26 cellular contexts compared by ENCODE assay signal in the genomic region with DNA sequence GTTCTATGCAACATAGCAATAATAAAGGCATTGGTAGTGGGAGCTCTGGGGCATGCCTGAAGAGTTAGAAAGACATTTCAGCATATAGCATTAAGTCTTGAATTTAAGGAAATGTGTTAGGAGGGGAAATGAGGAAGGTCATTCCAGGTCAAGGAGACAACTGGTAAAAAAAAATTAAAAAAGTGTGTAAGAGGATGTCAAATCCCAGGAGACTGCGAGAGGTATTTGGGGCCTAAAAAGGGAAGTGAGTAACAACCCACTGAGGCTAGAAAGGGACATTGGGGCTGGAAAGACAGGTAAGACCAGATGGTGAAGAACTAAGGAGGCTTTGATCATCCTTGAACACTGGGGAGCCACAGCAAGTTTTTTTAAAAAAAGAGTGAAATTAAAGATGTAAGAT.
"Had no signal": no experiment of that assay in that cellular context is flagged by ENCODE, and none has a peak within 500 bp of the region (broad histone marks: within the 10 kb centered on the region; RNA-seq: fewer than 3 reads in every experiment).

No MANE protein-coding gene starts in this region.

- H3K4me1 ChIP-seq: ascending aorta, gastroesophageal sphincter, left ventricle myocardium inferior, right lobe of liver, tibial nerve had no signal

- DNase-seq: activated CD4-positive, alpha-beta T cell treated with anti-CD3 and anti-CD28 coated beads for 48 hours; activated CD4-positive, alpha-beta T cell treated with anti-CD3 and anti-CD28 coated beads, Interleukin-2, amount 50 U/mL, for 48 hours; activated CD8-positive, alpha-beta memory T cell treated with anti-CD3 and anti-CD28 coated beads for 24 hours; activated CD8-positive, alpha-beta memory T cell treated with anti-CD3 and anti-CD28 coated beads, Interleukin-2, amount 50 U/mL, for 4 hours; activated gamma-delta T cell; activated naive CD4-positive, alpha-beta T cell treated with anti-CD3 and anti-CD28 coated beads, Interleukin-2, amount 10 ng/mL, durations not matched to agents 7 days and 5 days; activated naive CD8-positive, alpha-beta T cell treated with anti-CD3 and anti-CD28 coated beads, Interleukin-2, amount 10 ng/mL, durations not matched to agents 7 days and 5 days; activated T-cell treated with anti-CD3 and anti-CD28 coated beads, Interleukin-2, amount 50 U/mL, for 1 hour; dorsolateral prefrontal cortex; effector memory CD4-positive, alpha-beta T cell; erythroblast; islet precursor cell; left ventricle myocardium inferior; right lobe of liver; stimulated activated CD4-positive, alpha-beta T cell treated with anti-CD3 and anti-CD28 coated beads, Interleukin-2, amount 100 ng/mL, for 48 hours; stimulated activated naive CD4-positive, alpha-beta T cell treated with Interleukin-2 at 50 U/mL for 16 hours had no signal

- H3K4me3 ChIP-seq: ascending aorta, cardiac muscle cell, coronary artery, dorsolateral prefrontal cortex, gastroesophageal sphincter, hepatocyte, left ventricle myocardium inferior, lung, right lobe of liver, tibial nerve had no signal

- ATAC-seq: activated CD4-positive, CD25-positive, alpha-beta regulatory T cell treated with anti-CD3 and anti-CD28 coated beads, Interleukin-2, amount 50 U/mL, for 24 hours; gastroesophageal sphincter; right lobe of liver had no signal

- H3K27ac ChIP-seq: ascending aorta, cardiac muscle cell, coronary artery, dorsolateral prefrontal cortex, gastroesophageal sphincter, hepatocyte, left ventricle myocardium inferior, neutrophil, right lobe of liver, tibial nerve, VCaP had no signal

- H3K9me3 ChIP-seq: ascending aorta, gastroesophageal sphincter, left ventricle myocardium inferior, neutrophil, right lobe of liver, tibial nerve had no signal

- H3K36me3 ChIP-seq: ascending aorta, cardiac muscle cell, gastroesophageal sphincter, left ventricle myocardium inferior, neutrophil, right lobe of liver, tibial nerve had no signal

- H3K27me3 ChIP-seq: ascending aorta, cardiac muscle cell, dorsolateral prefrontal cortex, gastroesophageal sphincter, hepatocyte, neutrophil, right lobe of liver, tibial nerve had no signal
